ENCODE assay signal across 9 cellular contexts in genomic region chr1:39653546-39654031, GRCh38. TPM values are rescaled to one million over a fixed set of nuclear protein-coding genes. Genes with fewer than 3 reads are reported as not detected.
DNase-seq lines count a peak whose midpoint lies in the region; ATAC-seq, FAIRE-seq and TF ChIP-seq lines count a peak whose summit lies in the region.
"Had no signal": no experiment of that assay in that cellular context is flagged by ENCODE, and none has a peak within 500 bp of the region (broad histone marks: within the 10 kb centered on the region; RNA-seq: fewer than 3 reads in every experiment).

No MANE protein-coding gene starts in this region.

- peaks cover 15% of the 10 kb centered on the region for H3K27me3 ChIP-seq in kidney epithelial cell (ENCODE audit: control insufficient read depth, insufficient read depth, low read length)

- no peak overlapping the region for H3K4me3 ChIP-seq in WI38 (ENCODE audit: low read depth, low read length)
- H3K4me3 ChIP-seq in cardiac fibroblast (replicated peaks in 1 of 2; ENCODE audit: low read depth in 2 of 2, low read length in 2 of 2): no peak overlapping the region
- no peak overlapping the region for H3K4me3 ChIP-seq in kidney epithelial cell (ENCODE audit: low read depth, low read length)
- H3K4me3 ChIP-seq: skin epidermis had no signal

- TF ChIP-seq CTCF in 22Rv1 (IDR thresholded peaks at IDR 0.05): peak; percentile 95
- peak; percentile 84 for TF ChIP-seq CTCF in WI38 (IDR thresholded peaks at IDR 0.05; ENCODE audit: low read depth, low read length)
- peak; percentile 84 for TF ChIP-seq CTCF in cardiac fibroblast (IDR thresholded peaks at IDR 0.05; ENCODE audit: low read depth, low read length)
- peak; percentile 90 for TF ChIP-seq CTCF in kidney epithelial cell (IDR thresholded peaks at IDR 0.05; ENCODE audit: insufficient read depth, low read length, poor library complexity, severe bottlenecking)

- no peak overlapping the region for H3K27ac ChIP-seq in 22Rv1
- H3K27ac ChIP-seq: skin epidermis had no signal

- FAIRE-seq in GM18507 (lab: Jason Lieb, UNC): peak; percentile 91

- DNase-seq in GM18507 (ENCODE audit: extremely low spot score, insufficient read length, low read depth) (peak; percentile 52), NCI-H2171 (lab: John Stamatoyannopoulos, UW) (peak; percentile 44), cardiac fibroblast (ENCODE audit: low read depth in 2 of 2) (peak; percentile 86 to 89), kidney epithelial cell (ENCODE audit: low read depth) (no peak)
- peak; percentile 48 to 62 (median 58) for DNase-seq in stimulated activated CD4-positive, alpha-beta T cell treated with anti-CD3 and anti-CD28 coated beads, Interleukin-1b, Interleukin-23, amount 100 ng/mL, for 24 hours (ENCODE audit: low read depth in 4 of 4, low spot score in 1 of 4)

- H3K36me3 ChIP-seq in kidney epithelial cell (ENCODE audit: control insufficient read depth, insufficient read depth, low read length): no peaks in the 10 kb centered on the region

- ATAC-seq in HG03039 (IDR thresholded peaks at IDR 0.05; ENCODE audit: unreplicated experiment): no peak

RNA-seq across cellular contexts. Expression of gene HEYL, which starts 14.1 kb away (rescaled TPM):
- total RNA-seq in kidney epithelial cell: 3.4 and 4.8 TPM in 2 replicates

RNA-seq across cellular contexts. Expression of gene NT5C1A, which starts 18.3 kb away (rescaled TPM):
- total RNA-seq in kidney epithelial cell: not detected in 2 replicates

RNA-seq across cellular contexts. Expression of gene HPCAL4, which starts 37.6 kb away (rescaled TPM):
- total RNA-seq in kidney epithelial cell: 0.27 and 0.84 TPM in 2 replicates
